21 cellular contexts compared by ENCODE assay signal in the genomic region with DNA sequence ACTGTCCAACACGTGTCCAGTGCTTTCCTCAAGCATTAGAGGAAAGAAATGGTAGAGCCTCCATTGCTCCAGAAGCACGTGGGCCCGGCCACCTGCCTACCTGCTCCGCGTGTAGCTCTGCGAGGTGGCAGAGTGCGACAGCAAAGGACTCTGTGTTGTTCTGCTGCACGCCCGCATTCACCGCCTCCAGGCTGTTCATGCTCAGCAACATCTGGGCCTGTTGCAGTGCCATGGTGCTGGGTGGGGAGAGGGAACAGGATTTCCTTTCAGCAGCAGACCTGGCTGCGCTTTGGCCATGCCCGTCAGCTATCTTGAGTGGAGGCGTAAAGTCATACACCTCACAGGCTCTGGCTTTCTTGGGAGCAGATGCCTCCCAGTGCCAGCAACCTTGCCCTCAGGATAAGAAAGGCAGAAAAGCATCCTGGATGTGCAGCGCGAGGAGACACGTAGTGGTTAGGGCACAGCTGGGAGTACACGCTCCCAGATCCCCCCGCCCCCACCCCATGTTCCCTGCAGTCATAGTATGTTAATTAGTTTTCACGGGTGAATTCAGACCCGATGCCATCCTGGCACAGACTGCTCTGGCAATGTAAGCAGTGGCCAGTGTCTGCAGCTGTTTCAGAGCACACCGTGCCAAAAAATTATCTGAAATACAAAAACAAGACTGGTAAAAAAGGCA. TPM values are rescaled to one million over a fixed set of nuclear protein-coding genes. Genes with fewer than 3 reads are reported as not detected.
A peak's percentile ranks its signal among the peaks of the same experiment; 100 is the strongest.
DNase-seq lines count a peak whose midpoint lies in the region.
"Had no signal": no experiment of that assay in that cellular context is flagged by ENCODE, and none has a peak within 500 bp of the region (broad histone marks: within the 10 kb centered on the region; RNA-seq: fewer than 3 reads in every experiment).

No MANE protein-coding gene starts in this region.

- peaks cover 53% of the 10 kb centered on the region for H3K36me3 Mint-ChIP-seq in activated naive CD4-positive, alpha-beta T cell treated with anti-CD3 and anti-CD28 coated beads for 36 hours (ENCODE audit: low read depth)

- no peak overlapping the region for H3K4me3 Mint-ChIP-seq in activated naive CD4-positive, alpha-beta T cell treated with anti-CD3 and anti-CD28 coated beads for 36 hours
- H3K4me3 Mint-ChIP-seq: activated CD4-positive, alpha-beta memory T cell treated with anti-CD3 and anti-CD28 coated beads for 36 hours; activated T-helper 17 cell treated with anti-CD3 and anti-CD28 coated beads, Interleukin-2, amount 50 U/mL, for 72 hours; GM23338; nephron; type B pancreatic cell had no signal

- peak overlapping the region; percentile 60 for H3K27ac ChIP-seq in caudate nucleus (ENCODE audit: low read depth, low read length)
- peak overlapping the region; percentile 58 for H3K27ac ChIP-seq in substantia nigra (ENCODE audit: low read depth, low read length, poor library complexity, severe bottlenecking)
- H3K27ac ChIP-seq: lower lobe of right lung, PC-9 had no signal

- H3K4me1 Mint-ChIP-seq in activated naive CD4-positive, alpha-beta T cell treated with anti-CD3 and anti-CD28 coated beads for 36 hours (ENCODE audit: low read depth): no peaks in the 10 kb centered on the region
- H3K4me1 Mint-ChIP-seq: activated T-helper 17 cell treated with anti-CD3 and anti-CD28 coated beads, Interleukin-2, amount 50 U/mL, for 72 hours; GM23338; nephron had no signal

- H3K9me3 Mint-ChIP-seq in activated naive CD4-positive, alpha-beta T cell treated with anti-CD3 and anti-CD28 coated beads for 36 hours: no peaks in the 10 kb centered on the region
- H3K9me3 Mint-ChIP-seq: activated CD4-positive, alpha-beta memory T cell treated with anti-CD3 and anti-CD28 coated beads for 36 hours; activated T-helper 17 cell treated with anti-CD3 and anti-CD28 coated beads, Interleukin-2, amount 50 U/mL, for 72 hours; GM23338; nephron; type B pancreatic cell had no signal

- intact Hi-C loops in activated naive CD4-positive, alpha-beta T cell treated with anti-CD3 and anti-CD28 coated beads for 36 hours (cut with micrococcal nuclease): no loop called here

- CTCF ChIA-PET in activated naive CD4-positive, alpha-beta T cell treated with anti-CD3 and anti-CD28 coated beads for 36 hours (lab: Charles Lee): no interaction called here

- peak overlapping the region; percentile 19 for H3K27ac Mint-ChIP-seq in activated naive CD4-positive, alpha-beta T cell treated with anti-CD3 and anti-CD28 coated beads for 36 hours
- H3K27ac Mint-ChIP-seq: activated CD4-positive, alpha-beta memory T cell treated with anti-CD3 and anti-CD28 coated beads for 36 hours; activated T-helper 17 cell treated with anti-CD3 and anti-CD28 coated beads, Interleukin-2, amount 50 U/mL, for 72 hours; GM23338; nephron; type B pancreatic cell had no signal

- no peak for DNase-seq in activated naive CD4-positive, alpha-beta T cell treated with anti-CD3 and anti-CD28 coated beads for 36 hours
- DNase-seq in activated naive CD4-positive, alpha-beta T cell treated with Interleukin-2 at 50 U/mL for 16 hours: no peak
- peak in 54 of 61 donors; percentile 16 to 84 (median 57) for DNase-seq in caudate nucleus (lab: John Stamatoyannopoulos, UW)
- peak; percentile 63 for DNase-seq in medulla oblongata (ENCODE audit: extremely low spot score)
- DNase-seq in substantia nigra (lab: John Stamatoyannopoulos, UW): peak in 46 of 49 donors; percentile 8 to 83 (median 48)
- no peak for DNase-seq in SIG-M5 treated with dmso at 0.1 percent for 504 hours (lab: John Stamatoyannopoulos, UW; ENCODE audit: unreplicated experiment)
- no peak for DNase-seq in NCI-H2196 (lab: John Stamatoyannopoulos, UW; ENCODE audit: unreplicated experiment)
- no peak for DNase-seq in activated CD8-positive, alpha-beta memory T cell treated with anti-CD3 and anti-CD28 coated beads, Interleukin-2, amount 50 U/mL, for 4 hours
- DNase-seq: activated CD4-positive, alpha-beta memory T cell treated with anti-CD3 and anti-CD28 coated beads for 36 hours; effector CD4-positive, alpha-beta T cell; GDM1; lower lobe of right lung; NCI-H1436; NCI-H524; PC-9; sigmoid colon; stimulated activated CD4-positive, alpha-beta T cell treated with anti-CD3 and anti-CD28 coated beads, Interleukin-4, amount 100 ng/mL, for 4 hours had no signal

- H3K27me3 Mint-ChIP-seq in activated naive CD4-positive, alpha-beta T cell treated with anti-CD3 and anti-CD28 coated beads for 36 hours (ENCODE audit: low read depth): no peaks in the 10 kb centered on the region
- H3K27me3 Mint-ChIP-seq: activated CD4-positive, alpha-beta memory T cell treated with anti-CD3 and anti-CD28 coated beads for 36 hours; activated T-helper 17 cell treated with anti-CD3 and anti-CD28 coated beads, Interleukin-2, amount 50 U/mL, for 72 hours; type B pancreatic cell had no signal

RNA-seq across cellular contexts. Expression of a gene that starts 25.1 kb away (rescaled TPM):
- 100 to 1,000 TPM; 117 to 119 TPM for total RNA-seq in activated naive CD4-positive, alpha-beta T cell treated with anti-CD3 and anti-CD28 coated beads for 36 hours

RNA-seq across cellular contexts. Expression of a gene that starts 30.6 kb away (rescaled TPM):
- 10 to 100 TPM; 14.8 to 18.8 TPM for total RNA-seq in activated naive CD4-positive, alpha-beta T cell treated with anti-CD3 and anti-CD28 coated beads for 36 hours

Comparison
In these comparisons a context has a peak if more than half of its experiments do, and no peak if none do; other contexts are left out.
1. DNase-seq: peak in caudate nucleus (54 of 61), medulla oblongata (single experiment) and substantia nigra (46 of 49); none in activated naive CD4-positive, alpha-beta T cell treated with anti-CD3 and anti-CD28 coated beads for 36 hours (single experiment), activated naive CD4-positive, alpha-beta T cell treated with Interleukin-2 at 50 U/mL for 16 hours (single experiment), SIG-M5 treated with dmso at 0.1 percent for 504 hours (single experiment), NCI-H2196 (single experiment) and activated CD8-positive, alpha-beta memory T cell treated with anti-CD3 and anti-CD28 coated beads, Interleukin-2, amount 50 U/mL, for 4 hours (single experiment).